Comparison of ENCODE assay signal across 12 cellular contexts in the genomic region with DNA sequence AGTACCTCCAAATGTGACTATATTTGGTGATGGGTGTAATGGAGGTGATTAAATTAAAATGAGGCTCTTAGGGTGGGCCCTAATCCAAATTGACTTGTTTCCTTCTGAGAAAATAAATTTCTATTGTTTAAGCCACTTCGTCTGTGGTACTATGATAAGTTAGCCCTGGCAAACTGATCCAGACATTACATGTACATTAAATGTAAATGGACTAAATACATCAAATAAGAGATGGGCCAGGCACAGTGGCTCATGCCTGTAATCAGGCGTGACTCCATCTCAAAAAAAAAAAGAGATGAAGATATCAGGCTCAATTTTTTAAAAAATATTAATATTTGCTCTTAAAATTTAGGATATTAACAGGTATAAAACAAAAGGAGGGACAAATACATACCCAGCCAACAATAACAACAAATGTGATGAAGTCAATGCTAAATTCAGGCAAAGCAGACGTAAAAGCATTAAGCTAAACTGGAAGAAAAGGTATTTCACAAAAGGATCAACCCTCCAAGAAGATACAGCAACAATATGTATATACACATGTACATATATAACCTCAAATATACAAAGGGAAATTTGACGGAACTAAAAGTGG. TPM values are rescaled to one million over a fixed set of nuclear protein-coding genes. Genes with fewer than 3 reads are reported as not detected.
"Had no signal": no experiment of that assay in that cellular context is flagged by ENCODE, and none has a peak within 500 bp of the region (broad histone marks: within the 10 kb centered on the region; RNA-seq: fewer than 3 reads in every experiment).

No MANE protein-coding gene starts in this region.

- H3K36me3 ChIP-seq: HAP-1 had no signal

- FAIRE-seq: H1, H54 had no signal

- H3K9ac ChIP-seq: GM23248 had no signal

- H2AFZ ChIP-seq: GM23248 had no signal

- H3K4me3 ChIP-seq: GM23248, GM23338, HAP-1 had no signal

- DNase-seq: GM23248, GOT3, H7, H9, HCEC 1CT, HFFc6 had no signal

- H3K4me2 ChIP-seq: GM23338 had no signal

- H3K4me1 ChIP-seq: HAP-1 had no signal

- H3K27ac ChIP-seq: GM23248 had no signal

- ATAC-seq: GM23338, HCT116 had no signal

RNA-seq across cellular contexts. Expression of gene OR2V1, which starts 5.5 kb away (rescaled TPM):
- total RNA-seq: GM23248, GM23338, H1, H4, H7, H9, HFFc6 had no signal
- polyA plus RNA-seq: GM23248, GM23338, H1 had no signal

RNA-seq across cellular contexts. Expression of gene OR2V2, which starts 10.9 kb away (rescaled TPM):
- total RNA-seq: GM23248, GM23338, H1, H4, H7, H9, HFFc6 had no signal
- polyA plus RNA-seq: GM23248, GM23338, H1 had no signal
